In the genomic region with DNA sequence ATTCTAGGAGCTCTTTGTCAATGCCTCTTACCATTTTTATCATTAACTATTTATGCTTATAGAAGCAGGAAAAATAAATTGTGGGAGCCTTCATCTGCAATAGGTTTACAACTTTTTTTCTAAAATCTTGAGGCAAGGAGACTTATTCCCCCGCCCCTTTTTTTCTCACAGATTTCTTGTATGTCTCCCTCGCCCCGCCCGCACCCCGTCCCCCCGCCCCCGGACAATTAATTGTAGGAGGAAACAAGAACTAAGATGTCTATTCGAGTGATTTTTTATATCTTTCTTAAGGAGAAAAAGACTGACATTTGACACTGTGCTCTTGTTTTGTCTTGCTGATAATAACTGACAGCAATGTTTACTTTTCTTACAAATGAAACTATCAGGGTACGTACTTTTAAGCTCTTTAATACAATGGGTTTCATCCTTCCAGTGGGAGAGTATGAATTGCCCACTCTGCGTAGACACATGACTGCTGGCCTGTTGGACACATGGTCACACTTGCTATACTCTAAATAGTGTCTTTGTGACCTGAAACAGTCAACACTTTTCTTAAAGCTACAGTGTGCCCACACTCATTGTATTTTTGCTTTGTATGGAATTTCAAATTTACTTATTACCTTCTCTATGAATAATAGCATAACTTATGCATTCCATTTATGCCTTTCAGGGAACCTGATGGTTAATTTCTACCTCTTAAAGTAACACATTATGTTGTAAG, we compare ENCODE assay signal across 1 cellular context.
TF ChIP-seq lines count a peak whose summit lies in the region.

No MANE protein-coding gene starts in this region.

TF ChIP-seq in HepG2, 621 proteins besides CTCF, POLR2A, EP300 and RAD21:
- no peak for TF ChIP-seq ZNF354B (CRISPR knock-in tag; IDR thresholded peaks at IDR 0.05)
- no peak for TF ChIP-seq CBX1 (IDR thresholded peaks at IDR 0.05; ENCODE audit: low read depth)
- no peak for TF ChIP-seq ZNF660 (CRISPR knock-in tag; IDR thresholded peaks at IDR 0.05; ENCODE audit: borderline replicate concordance, low read depth)
- TF ChIP-seq, protein P1, sequence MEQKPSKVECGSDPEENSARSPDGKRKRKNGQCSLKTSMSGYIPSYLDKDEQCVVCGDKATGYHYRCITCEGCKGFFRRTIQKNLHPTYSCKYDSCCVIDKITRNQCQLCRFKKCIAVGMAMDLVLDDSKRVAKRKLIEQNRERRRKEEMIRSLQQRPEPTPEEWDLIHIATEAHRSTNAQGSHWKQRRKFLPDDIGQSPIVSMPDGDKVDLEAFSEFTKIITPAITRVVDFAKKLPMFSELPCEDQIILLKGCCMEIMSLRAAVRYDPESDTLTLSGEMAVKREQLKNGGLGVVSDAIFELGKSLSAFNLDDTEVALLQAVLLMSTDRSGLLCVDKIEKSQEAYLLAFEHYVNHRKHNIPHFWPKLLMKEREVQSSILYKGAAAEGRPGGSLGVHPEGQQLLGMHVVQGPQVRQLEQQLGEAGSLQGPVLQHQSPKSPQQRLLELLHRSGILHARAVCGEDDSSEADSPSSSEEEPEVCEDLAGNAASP (CRISPR knock-in tag; IDR thresholded peaks at IDR 0.05; ENCODE audit: borderline replicate concordance): no peak
- no peak for TF ChIP-seq ZNF83 (CRISPR knock-in tag; IDR thresholded peaks at IDR 0.05; ENCODE audit: borderline replicate concordance)
- TF ChIP-seq ZFP90 (CRISPR knock-in tag; IDR thresholded peaks at IDR 0.05; ENCODE audit: borderline replicate concordance): no peak
- no peak for TF ChIP-seq ZNF557 (CRISPR knock-in tag; IDR thresholded peaks at IDR 0.05)
- no peak for TF ChIP-seq MAFG (CRISPR knock-in tag; IDR thresholded peaks at IDR 0.05)
- TF ChIP-seq, protein P2, sequence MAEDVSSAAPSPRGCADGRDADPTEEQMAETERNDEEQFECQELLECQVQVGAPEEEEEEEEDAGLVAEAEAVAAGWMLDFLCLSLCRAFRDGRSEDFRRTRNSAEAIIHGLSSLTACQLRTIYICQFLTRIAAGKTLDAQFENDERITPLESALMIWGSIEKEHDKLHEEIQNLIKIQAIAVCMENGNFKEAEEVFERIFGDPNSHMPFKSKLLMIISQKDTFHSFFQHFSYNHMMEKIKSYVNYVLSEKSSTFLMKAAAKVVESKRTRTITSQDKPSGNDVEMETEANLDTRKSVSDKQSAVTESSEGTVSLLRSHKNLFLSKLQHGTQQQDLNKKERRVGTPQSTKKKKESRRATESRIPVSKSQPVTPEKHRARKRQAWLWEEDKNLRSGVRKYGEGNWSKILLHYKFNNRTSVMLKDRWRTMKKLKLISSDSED (CRISPR knock-in tag; IDR thresholded peaks at IDR 0.05): no peak
- TF ChIP-seq FOXM1 (CRISPR knock-in tag; IDR thresholded peaks at IDR 0.05): no peak
- no peak for TF ChIP-seq SALL2 (CRISPR knock-in tag; IDR thresholded peaks at IDR 0.05)
- no peak for TF ChIP-seq ZNF10 (CRISPR knock-in tag; IDR thresholded peaks at IDR 0.05; ENCODE audit: borderline replicate concordance, low read depth)
- no peak for TF ChIP-seq ZNF431 (CRISPR knock-in tag; IDR thresholded peaks at IDR 0.05; ENCODE audit: borderline replicate concordance, low read depth)
- TF ChIP-seq RFXAP (CRISPR knock-in tag; IDR thresholded peaks at IDR 0.05; ENCODE audit: borderline replicate concordance): no peak
